1 cellular context compared by ENCODE assay signal in the genomic region with DNA sequence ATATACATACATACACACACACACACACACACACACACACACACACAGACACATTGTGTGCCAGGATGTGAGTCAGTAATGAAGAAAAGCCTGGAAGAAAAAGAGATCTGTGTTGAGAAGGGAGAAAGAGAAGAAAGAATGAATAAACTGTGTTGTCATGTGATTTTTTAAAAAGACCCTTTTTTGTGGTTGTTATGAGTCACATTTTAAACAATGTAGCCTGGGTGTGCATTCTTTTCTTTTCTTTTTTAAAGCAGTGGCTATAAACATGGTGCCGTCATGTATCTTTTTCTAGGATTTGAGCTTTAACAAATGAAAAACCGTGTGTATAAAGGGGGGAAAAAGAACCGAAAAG.
TF ChIP-seq lines count a peak whose summit lies in the region.

No MANE protein-coding gene starts in this region.

TF ChIP-seq in IMR-90, 13 proteins besides CTCF, POLR2A, EP300 and RAD21:
- TF ChIP-seq MAFK (IDR thresholded peaks at IDR 0.05; ENCODE audit: low read depth, low read length), result 0 out of 2 replicates have a peak, but pooled peaks have one; percentile 1
- no peak for TF ChIP-seq MXI1 (IDR thresholded peaks at IDR 0.05; ENCODE audit: borderline replicate concordance, low read depth, low read length)
- TF ChIP-seq, protein P1, sequence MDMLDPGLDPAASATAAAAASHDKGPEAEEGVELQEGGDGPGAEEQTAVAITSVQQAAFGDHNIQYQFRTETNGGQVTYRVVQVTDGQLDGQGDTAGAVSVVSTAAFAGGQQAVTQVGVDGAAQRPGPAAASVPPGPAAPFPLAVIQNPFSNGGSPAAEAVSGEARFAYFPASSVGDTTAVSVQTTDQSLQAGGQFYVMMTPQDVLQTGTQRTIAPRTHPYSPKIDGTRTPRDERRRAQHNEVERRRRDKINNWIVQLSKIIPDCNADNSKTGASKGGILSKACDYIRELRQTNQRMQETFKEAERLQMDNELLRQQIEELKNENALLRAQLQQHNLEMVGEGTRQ (IDR thresholded peaks at IDR 0.05; ENCODE audit: low read depth, low read length), result no peak; the same call in 1 of the 2 replicates
- no peak for TF ChIP-seq SMC3 (IDR thresholded peaks at IDR 0.05; ENCODE audit: low read depth, low read length)
- TF ChIP-seq, protein P2, sequence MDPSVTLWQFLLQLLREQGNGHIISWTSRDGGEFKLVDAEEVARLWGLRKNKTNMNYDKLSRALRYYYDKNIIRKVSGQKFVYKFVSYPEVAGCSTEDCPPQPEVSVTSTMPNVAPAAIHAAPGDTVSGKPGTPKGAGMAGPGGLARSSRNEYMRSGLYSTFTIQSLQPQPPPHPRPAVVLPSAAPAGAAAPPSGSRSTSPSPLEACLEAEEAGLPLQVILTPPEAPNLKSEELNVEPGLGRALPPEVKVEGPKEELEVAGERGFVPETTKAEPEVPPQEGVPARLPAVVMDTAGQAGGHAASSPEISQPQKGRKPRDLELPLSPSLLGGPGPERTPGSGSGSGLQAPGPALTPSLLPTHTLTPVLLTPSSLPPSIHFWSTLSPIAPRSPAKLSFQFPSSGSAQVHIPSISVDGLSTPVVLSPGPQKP (IDR thresholded peaks at IDR 0.05; ENCODE audit: borderline replicate concordance, low read depth, low read length), result no peak
- TF ChIP-seq FOS (IDR thresholded peaks at IDR 0.05; ENCODE audit: low read depth, low read length), result peak; percentile 72
- no peak for TF ChIP-seq CEBPB (IDR thresholded peaks at IDR 0.05; ENCODE audit: low read depth, low read length)
- TF ChIP-seq BHLHE40 (IDR thresholded peaks at IDR 0.05; ENCODE audit: low read depth, low read length), result peak; percentile 69
- no peak for TF ChIP-seq RFX5 (IDR thresholded peaks at IDR 0.05; ENCODE audit: low read depth, low read length)
- no peak for TF ChIP-seq RCOR1 (IDR thresholded peaks at IDR 0.05; ENCODE audit: insufficient replicate concordance, low read length)
- no peak for TF ChIP-seq NFE2L2 (IDR thresholded peaks at IDR 0.05; ENCODE audit: low read depth, low read length)
- no peak for TF ChIP-seq MAZ (IDR thresholded peaks at IDR 0.05; ENCODE audit: borderline replicate concordance, low read depth, low read length)
- TF ChIP-seq CHD1 (IDR thresholded peaks at IDR 0.05; ENCODE audit: low read depth, low read length), result no peak
